Comparison of ENCODE assay signal across 14 cellular contexts in genomic region chr6:82370788-82371187, GRCh38. TPM values are rescaled to one million over a fixed set of nuclear protein-coding genes. Genes with fewer than 3 reads are reported as not detected.
"Had no signal": no experiment of that assay in that cellular context is flagged by ENCODE, and none has a peak within 500 bp of the region (broad histone marks: within the 10 kb centered on the region; RNA-seq: fewer than 3 reads in every experiment).

No MANE protein-coding gene starts in this region.

- H3K36me3 Mint-ChIP-seq: activated naive CD4-positive, alpha-beta T cell treated with anti-CD3 and anti-CD28 coated beads, Interleukin-2, amount 50 U/mL, for 24 hours had no signal

- ATAC-seq: activated CD4-positive, CD25-positive, alpha-beta regulatory T cell treated with anti-CD3 and anti-CD28 coated beads, Interleukin-2, amount 50 U/mL, for 24 hours; body of pancreas; lower lobe of right lung; stimulated activated naive CD8-positive, alpha-beta T cell treated with anti-CD3 and anti-CD28 coated beads, Interleukin-15, amount 100 ng/mL, for 72 hours; upper lobe of right lung had no signal

- H3K4me3 Mint-ChIP-seq: activated naive CD4-positive, alpha-beta T cell treated with anti-CD3 and anti-CD28 coated beads, Interleukin-2, amount 50 U/mL, for 24 hours; mesothelial cell of epicardium; neural crest cell; stimulated activated naive CD8-positive, alpha-beta T cell treated with anti-CD3 and anti-CD28 coated beads, Interleukin-15, amount 100 ng/mL, for 72 hours had no signal

- H3K27ac Mint-ChIP-seq: activated naive CD4-positive, alpha-beta T cell treated with anti-CD3 and anti-CD28 coated beads, Interleukin-2, amount 50 U/mL, for 24 hours; activated T-helper 2 cell treated with anti-CD3 and anti-CD28 coated beads, Interferon-gamma antibody, Interleukin-2, Interleukin-4, amounts not matched to agents 10 μg/mL and 5 μg/mL and 100 μg/mL, durations not matched to agents 14 hours and 24 hours and 36 hours; mesothelial cell of epicardium; stimulated activated naive CD8-positive, alpha-beta T cell treated with anti-CD3 and anti-CD28 coated beads, Interleukin-15, amount 100 ng/mL, for 72 hours had no signal

- DNase-seq: body of pancreas; central memory CD4-positive, alpha-beta T cell; effector CD4-positive, alpha-beta T cell; lower lobe of right lung; ovary; stimulated activated CD4-positive, alpha-beta T cell treated with anti-CD3 and anti-CD28 coated beads, Interleukin-4, amount 100 ng/mL, for 1 hour; stimulated activated naive CD8-positive, alpha-beta T cell treated with anti-CD3 and anti-CD28 coated beads, Interleukin-15, amount 100 ng/mL, for 72 hours; testis; upper lobe of right lung had no signal

- H3K9me3 Mint-ChIP-seq: activated T-helper 2 cell treated with anti-CD3 and anti-CD28 coated beads, Interferon-gamma antibody, Interleukin-2, Interleukin-4, amounts not matched to agents 10 μg/mL and 5 μg/mL and 100 μg/mL, durations not matched to agents 14 hours and 24 hours and 36 hours had no signal

RNA-seq across cellular contexts. Expression of gene TPBG, which starts 7.2 kb away (rescaled TPM):
- total RNA-seq: activated T-helper 2 cell treated with anti-CD3 and anti-CD28 coated beads, Interferon-gamma antibody, Interleukin-2, Interleukin-4, amounts not matched to agents 10 μg/mL and 5 μg/mL and 100 μg/mL, durations not matched to agents 14 hours and 24 hours and 36 hours had no signal
